31 cellular contexts compared by ENCODE assay signal in genomic region chr7:48376263-48376662, GRCh38.
"Had no signal": no experiment of that assay in that cellular context is flagged by ENCODE, and none has a peak within 500 bp of the region (broad histone marks: within the 10 kb centered on the region; RNA-seq: fewer than 3 reads in every experiment).

No MANE protein-coding gene starts in this region.

- H3K27ac ChIP-seq: adrenal gland, RWPE1, SJCRH30, SK-N-MC had no signal

- ATAC-seq: activated CD8-positive, alpha-beta T cell treated with anti-CD3 and anti-CD28 coated beads for 36 hours; PC-3 had no signal

- H3K4me1 ChIP-seq: adrenal gland, SJCRH30 had no signal

- H3K36me3 ChIP-seq: adrenal gland, SJCRH30 had no signal

- DNase-seq: activated CD4-positive, alpha-beta T cell treated with anti-CD3 and anti-CD28 coated beads, Interleukin-2, amount 50 U/mL, for 4 hours; activated CD8-positive, alpha-beta T cell treated with anti-CD3 and anti-CD28 coated beads for 36 hours; activated gamma-delta T cell; activated naive CD4-positive, alpha-beta T cell treated with Interleukin-2 at 50 U/mL for 16 hours; activated naive CD8-positive, alpha-beta T cell treated with anti-CD3 and anti-CD28 coated beads, Interleukin-2, amount 10 ng/mL, durations not matched to agents 7 days and 5 days; activated T-cell treated with anti-CD3 and anti-CD28 coated beads, Interleukin-2, amount 50 U/mL, for 24 hours; caudate nucleus; Kasumi-1; KG1; MM.1S; MV-4-11; NCI-H1092; NCI-H1436 treated with DMSO at 0.1 percent for 48 hours; NCI-H187; NCI-H2029 treated with DMSO at 0.1 percent for 48 hours; NCI-H2107; NCI-H2171; NCI-H510A; NCI-H526; NCI-H748 treated with DMSO at 0.1 percent for 48 hours; NK-92 treated with Interleukin-12 subunit alpha and Interleukin-12 subunit beta, amount 100 ng/mL, for 24 hours; PC-3; SHP77; SJCRH30 had no signal

- H3K27me3 ChIP-seq: adrenal gland had no signal

- H3K9me3 ChIP-seq: adrenal gland, SJCRH30 had no signal

- H3K4me3 ChIP-seq: adrenal gland, SJCRH30, SK-N-MC had no signal

- FAIRE-seq: astrocyte, bronchial epithelial cell, RCC 7860, TTC549 had no signal
